Comparison of ENCODE assay signal across 9 cellular contexts in the genomic region with DNA sequence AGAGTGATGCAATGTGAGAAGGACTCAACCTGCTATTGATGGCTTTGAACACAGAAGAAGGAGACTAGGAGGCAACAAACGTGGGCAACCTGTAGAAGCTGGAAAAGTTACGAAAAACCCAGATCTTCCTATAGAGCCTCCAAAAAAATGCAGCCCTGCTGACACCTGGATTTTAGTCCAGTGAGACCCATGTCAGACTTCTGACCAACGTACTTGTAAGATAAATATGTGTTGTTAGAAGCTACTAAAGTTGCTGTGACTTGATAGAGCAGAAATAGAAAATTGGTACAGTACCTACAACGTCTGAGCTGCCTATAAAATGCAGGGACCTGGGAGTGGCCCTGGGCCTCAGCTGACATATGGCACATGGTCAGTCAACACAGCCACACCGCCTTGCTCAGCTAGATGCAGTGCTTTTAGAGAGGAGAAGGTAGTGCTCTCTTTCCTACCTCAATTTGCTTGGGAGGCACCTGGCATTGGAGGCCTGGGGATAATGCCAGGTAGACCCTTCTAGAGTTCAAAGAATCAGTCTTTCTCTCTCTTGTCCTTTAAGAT.
"Had no signal": no experiment of that assay in that cellular context is flagged by ENCODE, and none has a peak within 500 bp of the region (broad histone marks: within the 10 kb centered on the region; RNA-seq: fewer than 3 reads in every experiment).

No MANE protein-coding gene starts in this region.

- H2AFZ ChIP-seq: GM23338 had no signal

- H3K4me3 Mint-ChIP-seq: GM23338, HFFc6, IgD-negative memory B cell had no signal

- H3K36me3 Mint-ChIP-seq: IgD-negative memory B cell had no signal

- H3K9me3 ChIP-seq: HAP-1 had no signal

- H3K4me2 ChIP-seq: GM23338 had no signal

- H3K4me1 Mint-ChIP-seq: IgD-negative memory B cell had no signal

- ATAC-seq: GM23338, HCT116, HepG2 had no signal

- H3K36me3 ChIP-seq: HAP-1 had no signal

- H3K27ac Mint-ChIP-seq: GM23338, HFFc6, IgD-negative memory B cell had no signal

- H3K4me1 ChIP-seq: HAP-1 had no signal

- H3K9me3 Mint-ChIP-seq: GM23338, IgD-negative memory B cell had no signal

- DNase-seq: H7, HFFc6, KBM-7 had no signal

- H3K4me3 ChIP-seq: GM23338, HAP-1 had no signal

- H3K27ac ChIP-seq: HL-60 had no signal
